26 cellular contexts compared by ENCODE assay signal in the genomic region with DNA sequence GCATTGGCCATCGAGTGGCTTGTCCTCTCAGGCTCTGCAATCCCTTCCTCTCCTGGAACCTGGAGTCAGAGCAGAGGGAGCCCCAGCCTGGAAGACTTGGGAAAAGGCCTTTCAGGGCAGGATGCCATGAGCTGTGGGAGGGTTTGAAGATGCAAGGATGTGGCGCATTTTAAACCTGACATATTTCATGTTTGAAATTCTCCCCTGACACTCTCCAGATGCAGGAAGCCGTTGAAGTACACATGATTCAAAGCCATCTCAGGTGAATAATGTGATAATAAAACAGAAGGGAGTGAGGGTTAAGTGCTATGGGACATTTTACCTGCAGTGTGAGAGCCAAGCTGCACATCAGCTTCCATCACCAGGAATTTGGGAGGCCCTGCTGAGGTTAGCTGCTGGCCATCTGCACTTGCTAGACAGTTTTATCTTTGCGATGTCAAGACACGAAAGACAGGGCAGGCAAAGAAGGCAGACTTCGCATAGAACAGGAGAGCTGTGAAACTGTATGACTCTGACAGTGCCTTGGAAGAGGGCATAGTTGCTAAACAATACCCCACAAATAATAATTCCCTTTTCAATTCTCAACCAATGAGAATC.
"Had no signal": no experiment of that assay in that cellular context is flagged by ENCODE, and none has a peak within 500 bp of the region (broad histone marks: within the 10 kb centered on the region; RNA-seq: fewer than 3 reads in every experiment).

No MANE protein-coding gene starts in this region.

- H3K36me3 Mint-ChIP-seq: activated CD8-positive, alpha-beta memory T cell treated with anti-CD3 and anti-CD28 coated beads, Interleukin-2, amount 10 ng/mL, durations not matched to agents 7 days and 5 days; activated naive CD4-positive, alpha-beta T cell treated with anti-CD3 and anti-CD28 coated beads, Interleukin-2, amount 50 U/mL, for 72 hours; WTC11 had no signal

- H3K27ac ChIP-seq: brain microvascular endothelial cell, Peyer's patch, RWPE1, SJCRH30 had no signal

- H3K27me3 ChIP-seq: brain microvascular endothelial cell, Peyer's patch, SJCRH30 had no signal

- H3K4me1 Mint-ChIP-seq: activated CD4-positive, alpha-beta T cell treated with anti-CD3 and anti-CD28 coated beads, Interleukin-2, amount 10 ng/mL, durations not matched to agents 24 days and 14 days; WTC11 had no signal

- H3K4me3 ChIP-seq: Peyer's patch, SJCRH30 had no signal

- H3K27ac Mint-ChIP-seq: activated CD4-positive, alpha-beta T cell treated with anti-CD3 and anti-CD28 coated beads, Interleukin-2, amount 10 ng/mL, durations not matched to agents 24 days and 14 days; activated CD8-positive, alpha-beta memory T cell treated with anti-CD3 and anti-CD28 coated beads, Interleukin-2, amount 10 ng/mL, durations not matched to agents 7 days and 5 days; activated naive CD4-positive, alpha-beta T cell treated with anti-CD3 and anti-CD28 coated beads, Interleukin-2, amount 50 U/mL, for 72 hours; activated naive CD8-positive, alpha-beta T cell treated with anti-CD3 and anti-CD28 coated beads, Interleukin-2, amount 50 U/mL, for 24 hours; activated T-cell treated with anti-CD3 and anti-CD28 coated beads, Interleukin-2, amount 50 U/mL, for 24 hours; activated T-helper 1 cell treated with anti-CD3 and anti-CD28 coated beads, Interleukin-12 subunit alpha, Interleukin-12 subunit beta, Interleukin-2, Interleukin-4 antibody, amounts not matched to agents 30 ng/mL and 10 ng/mL and 1 ng/mL, durations not matched to agents 14 hours and 24 hours and 36 hours; T-helper 1 cell treated with Interleukin-12 subunit alpha and Interleukin-12 subunit beta and Interleukin-4 antibody, amounts not matched to agents 30 μg/mL and 1 μg/mL, for 36 hours; WTC11 had no signal

- H3K4me1 ChIP-seq: Peyer's patch, SJCRH30 had no signal

- H3K36me3 ChIP-seq: brain microvascular endothelial cell, Peyer's patch, SJCRH30 had no signal

- H3K27me3 Mint-ChIP-seq: activated CD4-positive, alpha-beta T cell treated with anti-CD3 and anti-CD28 coated beads, Interleukin-2, amount 10 ng/mL, durations not matched to agents 24 days and 14 days; activated CD8-positive, alpha-beta memory T cell treated with anti-CD3 and anti-CD28 coated beads, Interleukin-2, amount 10 ng/mL, durations not matched to agents 7 days and 5 days; activated naive CD8-positive, alpha-beta T cell treated with anti-CD3 and anti-CD28 coated beads, Interleukin-2, amount 50 U/mL, for 24 hours; activated T-cell treated with anti-CD3 and anti-CD28 coated beads, Interleukin-2, amount 50 U/mL, for 24 hours had no signal

- ATAC-seq: activated CD8-positive, alpha-beta memory T cell treated with anti-CD3 and anti-CD28 coated beads, Interleukin-2, amount 10 ng/mL, durations not matched to agents 7 days and 5 days; activated naive CD4-positive, alpha-beta T cell treated with anti-CD3 and anti-CD28 coated beads, Interleukin-2, amount 50 U/mL, for 72 hours; activated naive CD8-positive, alpha-beta T cell treated with anti-CD3 and anti-CD28 coated beads, Interleukin-2, amount 50 U/mL, for 24 hours; WTC11 had no signal

- DNase-seq: activated CD4-positive, alpha-beta T cell treated with anti-CD3 and anti-CD28 coated beads, Interleukin-2, amount 50 U/mL, for 48 hours; activated CD4-positive, CD25-positive, alpha-beta regulatory T cell treated with anti-CD3 and anti-CD28 coated beads, Interleukin-2, amount 50 U/mL, for 72 hours; activated CD8-positive, alpha-beta memory T cell treated with anti-CD3 and anti-CD28 coated beads, Interleukin-2, amount 10 ng/mL, durations not matched to agents 7 days and 5 days; activated effector memory CD4-positive, alpha-beta T cell treated with Interleukin-2 at 50 U/mL for 16 hours; activated naive CD4-positive, alpha-beta T cell treated with Interleukin-2 at 50 U/mL for 16 hours; activated naive CD8-positive, alpha-beta T cell treated with anti-CD3 and anti-CD28 coated beads, Interleukin-2, amount 50 U/mL, for 24 hours; activated T-cell treated with anti-CD3 and anti-CD28 coated beads, Interleukin-2, amount 50 U/mL, for 24 hours; amygdala; brain microvascular endothelial cell; caudate nucleus; MM.1S; NCI-H1105; NCI-H1436 treated with DMSO at 0.1 percent for 48 hours; NCI-H187; NCI-H2081; NCI-H446; NCI-H524; Peyer's patch; Right ventricle myocardium superior; SJCRH30 had no signal

- H3K4me3 Mint-ChIP-seq: activated CD4-positive, alpha-beta T cell treated with anti-CD3 and anti-CD28 coated beads, Interleukin-2, amount 10 ng/mL, durations not matched to agents 24 days and 14 days; activated CD8-positive, alpha-beta memory T cell treated with anti-CD3 and anti-CD28 coated beads, Interleukin-2, amount 10 ng/mL, durations not matched to agents 7 days and 5 days; activated naive CD8-positive, alpha-beta T cell treated with anti-CD3 and anti-CD28 coated beads, Interleukin-2, amount 50 U/mL, for 24 hours; activated T-cell treated with anti-CD3 and anti-CD28 coated beads, Interleukin-2, amount 50 U/mL, for 24 hours; activated T-helper 1 cell treated with anti-CD3 and anti-CD28 coated beads, Interleukin-12 subunit alpha, Interleukin-12 subunit beta, Interleukin-2, Interleukin-4 antibody, amounts not matched to agents 30 ng/mL and 10 ng/mL and 1 ng/mL, durations not matched to agents 14 hours and 24 hours and 36 hours; T-helper 1 cell treated with Interleukin-12 subunit alpha and Interleukin-12 subunit beta and Interleukin-4 antibody, amounts not matched to agents 30 μg/mL and 1 μg/mL, for 36 hours; WTC11 had no signal

- H3K9me3 Mint-ChIP-seq: activated CD4-positive, alpha-beta T cell treated with anti-CD3 and anti-CD28 coated beads, Interleukin-2, amount 10 ng/mL, durations not matched to agents 24 days and 14 days; activated naive CD4-positive, alpha-beta T cell treated with anti-CD3 and anti-CD28 coated beads, Interleukin-2, amount 50 U/mL, for 72 hours; activated naive CD8-positive, alpha-beta T cell treated with anti-CD3 and anti-CD28 coated beads, Interleukin-2, amount 50 U/mL, for 24 hours; activated T-cell treated with anti-CD3 and anti-CD28 coated beads, Interleukin-2, amount 50 U/mL, for 24 hours; activated T-helper 1 cell treated with anti-CD3 and anti-CD28 coated beads, Interleukin-12 subunit alpha, Interleukin-12 subunit beta, Interleukin-2, Interleukin-4 antibody, amounts not matched to agents 30 ng/mL and 10 ng/mL and 1 ng/mL, durations not matched to agents 14 hours and 24 hours and 36 hours; T-helper 1 cell treated with Interleukin-12 subunit alpha and Interleukin-12 subunit beta and Interleukin-4 antibody, amounts not matched to agents 30 μg/mL and 1 μg/mL, for 36 hours had no signal

- H3K9me3 ChIP-seq: Peyer's patch, SJCRH30 had no signal
